14 cellular contexts compared by ENCODE assay signal in genomic region chr3:169564883-169565282, GRCh38.
DNase-seq lines count a peak whose midpoint lies in the region; ATAC-seq and TF ChIP-seq lines count a peak whose summit lies in the region.
"Had no signal": no experiment of that assay in that cellular context is flagged by ENCODE, and none has a peak within 500 bp of the region (broad histone marks: within the 10 kb centered on the region; RNA-seq: fewer than 3 reads in every experiment).

No MANE protein-coding gene starts in this region.

- ATAC-seq in GM23338 (peak; percentile 58), GM18505 (IDR thresholded peaks at IDR 0.05; ENCODE audit: unreplicated experiment) (no peak), omental fat pad (ENCODE audit: low FRiP score) (no peak)
- no peak for ATAC-seq in activated CD8-positive, alpha-beta T cell treated with anti-CD3 and anti-CD28 coated beads for 36 hours
- ATAC-seq: activated CD4-positive, CD25-positive, alpha-beta regulatory T cell treated with anti-CD3 and anti-CD28 coated beads, Interleukin-2, amount 50 U/mL, for 24 hours had no signal

- no peaks in the 10 kb centered on the region for H3F3A ChIP-seq in GM23338 (replicated peaks; ENCODE audit: low read depth)

- no peak overlapping the region for H3K27ac Mint-ChIP-seq in GM23338
- no peak overlapping the region for H3K27ac Mint-ChIP-seq in activated CD8-positive, alpha-beta T cell treated with anti-CD3 and anti-CD28 coated beads for 36 hours
- H3K27ac Mint-ChIP-seq: activated naive CD4-positive, alpha-beta T cell treated with anti-CD3 and anti-CD28 coated beads, Interleukin-2, amount 10 ng/mL, durations not matched to agents 7 days and 5 days; HFFc6; nephron had no signal

- H3K9me2 ChIP-seq in GM23338 (ENCODE audit: insufficient read depth): peaks cover 4% of the 10 kb centered on the region; the same call in 1 of the 2 replicates

- no peak overlapping the region for H3K9ac ChIP-seq in OCI-LY3 (ENCODE audit: low read length)

- H3K79me2 ChIP-seq in GM23338 (replicated peaks; ENCODE audit: insufficient read depth) (no peaks in the 10 kb centered on the region), OCI-LY3 (ENCODE audit: low read length) (no peaks in the 10 kb centered on the region)

- intact Hi-C loops in activated CD8-positive, alpha-beta T cell treated with anti-CD3 and anti-CD28 coated beads for 36 hours (cut with micrococcal nuclease): no loop called here

- no peak overlapping the region for H3K4me3 Mint-ChIP-seq in GM23338
- no peak overlapping the region for H3K4me3 Mint-ChIP-seq in activated CD8-positive, alpha-beta T cell treated with anti-CD3 and anti-CD28 coated beads for 36 hours
- H3K4me3 Mint-ChIP-seq: activated naive CD4-positive, alpha-beta T cell treated with anti-CD3 and anti-CD28 coated beads, Interleukin-2, amount 10 ng/mL, durations not matched to agents 7 days and 5 days; HFFc6; nephron had no signal

- peaks cover 10% of the 10 kb centered on the region for H3K9me3 Mint-ChIP-seq in GM23338
- no peaks in the 10 kb centered on the region for H3K9me3 Mint-ChIP-seq in activated CD8-positive, alpha-beta T cell treated with anti-CD3 and anti-CD28 coated beads for 36 hours
- H3K9me3 Mint-ChIP-seq: activated naive CD4-positive, alpha-beta T cell treated with anti-CD3 and anti-CD28 coated beads, Interleukin-2, amount 10 ng/mL, durations not matched to agents 7 days and 5 days had no signal

- no peak overlapping the region for H3K4me3 ChIP-seq in GM12864 (ENCODE audit: low read depth, low read length)
- no peak overlapping the region for H3K4me3 ChIP-seq in GM23338
- no peak overlapping the region for H3K4me3 ChIP-seq in OCI-LY3 (ENCODE audit: low read length)
- H3K4me3 ChIP-seq: stomach had no signal

- no peak overlapping the region for H2AFZ ChIP-seq in GM23338
- H2AFZ ChIP-seq in OCI-LY3 (ENCODE audit: low read depth, low read length): no peak overlapping the region

- POLR2A ChIA-PET in activated CD8-positive, alpha-beta T cell treated with anti-CD3 and anti-CD28 coated beads for 36 hours (lab: Charles Lee): interaction anchor here (0.6 kb wide), 1 partner anchor 65 kb away, joined by 3 read pairs; no protein-coding TSS in a partner anchor

- peaks cover 3% of the 10 kb centered on the region for H3K27me3 Mint-ChIP-seq in GM23338 (ENCODE audit: insufficient read depth, low read depth, poor library complexity)
- peaks cover 1% of the 10 kb centered on the region for H3K27me3 Mint-ChIP-seq in activated CD8-positive, alpha-beta T cell treated with anti-CD3 and anti-CD28 coated beads for 36 hours
- H3K27me3 Mint-ChIP-seq: activated naive CD4-positive, alpha-beta T cell treated with anti-CD3 and anti-CD28 coated beads, Interleukin-2, amount 10 ng/mL, durations not matched to agents 7 days and 5 days had no signal

- H3K9me3 ChIP-seq in OCI-LY3 (ENCODE audit: insufficient read depth, low read length): no peaks in the 10 kb centered on the region
- H3K9me3 ChIP-seq: stomach had no signal

- H3K36me3 Mint-ChIP-seq in GM23338 (ENCODE audit: low read depth): peaks cover 9% of the 10 kb centered on the region; the same call in 2 of the 3 replicates
- no peaks in the 10 kb centered on the region for H3K36me3 Mint-ChIP-seq in activated CD8-positive, alpha-beta T cell treated with anti-CD3 and anti-CD28 coated beads for 36 hours (ENCODE audit: low read depth)
- H3K36me3 Mint-ChIP-seq: activated naive CD4-positive, alpha-beta T cell treated with anti-CD3 and anti-CD28 coated beads, Interleukin-2, amount 10 ng/mL, durations not matched to agents 7 days and 5 days had no signal

- H3K36me3 ChIP-seq in GM23338 (ENCODE audit: insufficient read depth) (no peaks in the 10 kb centered on the region; the same call in 1 of the 2 replicates), OCI-LY3 (replicated peaks; ENCODE audit: low read depth, low read length) (no peaks in the 10 kb centered on the region)
- H3K36me3 ChIP-seq: stomach had no signal

- H3K4me1 ChIP-seq in GM23338 (ENCODE audit: insufficient read depth) (no peaks in the 10 kb centered on the region), OCI-LY3 (ENCODE audit: low read length) (peaks cover 14% of the 10 kb centered on the region)

- TF ChIP-seq CTCF in GM12864 (IDR thresholded peaks at IDR 0.05; ENCODE audit: low read depth, low read length, missing control alignments) (peak; percentile 45), GM23338 (conservative IDR thresholded peaks at IDR 0.05; ENCODE audit: low read depth in 2 of 2) (peak; percentile 18 to 37; a peak in 1 of 4 replicates), OCI-LY3 (IDR thresholded peaks at IDR 0.05; ENCODE audit: low read depth, low read length) (peak; percentile 31; the same call in 1 of the 2 replicates), omental fat pad (IDR thresholded peaks at IDR 0.05) (no peak)
- no peak for TF ChIP-seq CTCF in activated CD8-positive, alpha-beta T cell treated with anti-CD3 and anti-CD28 coated beads for 36 hours (IDR thresholded peaks at IDR 0.05)

- peaks cover 5% of the 10 kb centered on the region; the same call in 2 of the 3 replicates for H3K4me1 Mint-ChIP-seq in GM23338
- no peaks in the 10 kb centered on the region for H3K4me1 Mint-ChIP-seq in activated CD8-positive, alpha-beta T cell treated with anti-CD3 and anti-CD28 coated beads for 36 hours (ENCODE audit: low read depth)
- H3K4me1 Mint-ChIP-seq: activated naive CD4-positive, alpha-beta T cell treated with anti-CD3 and anti-CD28 coated beads, Interleukin-2, amount 10 ng/mL, durations not matched to agents 7 days and 5 days; nephron had no signal

- H4K20me1 ChIP-seq in GM23338 (replicated peaks; ENCODE audit: insufficient read depth) (no peaks in the 10 kb centered on the region), OCI-LY3 (ENCODE audit: insufficient read depth, low read length) (no peaks in the 10 kb centered on the region)

- H3K27me3 ChIP-seq in GM23338 (ENCODE audit: insufficient read depth) (no peaks in the 10 kb centered on the region), OCI-LY3 (ENCODE audit: low read depth, low read length) (no peaks in the 10 kb centered on the region)
- H3K27me3 ChIP-seq: stomach had no signal

- H3K27ac ChIP-seq in GM23338 (ENCODE audit: low read depth) (no peak overlapping the region), OCI-LY3 (ENCODE audit: low read length) (no peak overlapping the region)
- H3K27ac ChIP-seq: stomach had no signal

- no peak for TF ChIP-seq POLR2A in GM18505 (IDR thresholded peaks at IDR 0.05; ENCODE audit: borderline replicate concordance, extremely low read depth, insufficient read depth, insufficient read length)

- CTCF ChIA-PET in activated CD8-positive, alpha-beta T cell treated with anti-CD3 and anti-CD28 coated beads for 36 hours (lab: Charles Lee): interaction anchor here (0.8 to 1.4 kb wide), 5 partner anchors 14 to 180 kb away, joined by 3 to 4 read pairs (median 3); no protein-coding TSS in a partner anchor

- no peak overlapping the region for H3K4me2 ChIP-seq in GM23338
- no peak overlapping the region for H3K4me2 ChIP-seq in OCI-LY3 (ENCODE audit: low read length)

- no peak for DNase-seq in GM12864 (ENCODE audit: low read depth)
- DNase-seq in GM23338 (ENCODE audit: low spot score): peak; percentile 23
- peak; percentile 29 for DNase-seq in iPS-NIHi11 (ENCODE audit: low spot score)
- DNase-seq in activated CD8-positive, alpha-beta T cell treated with anti-CD3 and anti-CD28 coated beads for 36 hours: no peak
- DNase-seq in dedifferentiated amniotic fluid mesenchymal stem cell (ENCODE audit: extremely low spot score): no peak
- DNase-seq in omental fat pad (ENCODE audit: low spot score): no peak
- DNase-seq: activated naive CD4-positive, alpha-beta T cell treated with anti-CD3 and anti-CD28 coated beads, Interleukin-2, amount 10 ng/mL, durations not matched to agents 7 days and 5 days; HFFc6; NCI-H2029 treated with DMSO at 0.1 percent for 48 hours; stomach had no signal

TF ChIP-seq in GM23338, 12 proteins besides CTCF, POLR2A, EP300 and RAD21:
- no peak for TF ChIP-seq REST (IDR thresholded peaks at IDR 0.05; ENCODE audit: unreplicated experiment)
- no peak for TF ChIP-seq JUNB (IDR thresholded peaks at IDR 0.05; ENCODE audit: unreplicated experiment)
- TF ChIP-seq ZNF114 (CRISPR knock-in tag; IDR thresholded peaks at IDR 0.05): no peak
- TF ChIP-seq NANOG (IDR thresholded peaks at IDR 0.05; ENCODE audit: borderline replicate concordance): no peak
- no peak for TF ChIP-seq STAT1 (IDR thresholded peaks at IDR 0.05; ENCODE audit: unreplicated experiment)

Comparison
In these comparisons a context has a peak if more than half of its experiments do, and no peak if none do; other contexts are left out.
1. DNase-seq: peak in GM23338 (single experiment) and iPS-NIHi11 (single experiment); none in GM12864 (single experiment), activated CD8-positive, alpha-beta T cell treated with anti-CD3 and anti-CD28 coated beads for 36 hours (single experiment), dedifferentiated amniotic fluid mesenchymal stem cell (single experiment) and omental fat pad (single experiment).
2. CTCF ChIP-seq: peak in GM12864 (single experiment), GM23338 (2 of 2) and OCI-LY3 (single experiment); none in activated CD8-positive, alpha-beta T cell treated with anti-CD3 and anti-CD28 coated beads for 36 hours (single experiment) and omental fat pad (0 of 3).